In the genomic region with DNA sequence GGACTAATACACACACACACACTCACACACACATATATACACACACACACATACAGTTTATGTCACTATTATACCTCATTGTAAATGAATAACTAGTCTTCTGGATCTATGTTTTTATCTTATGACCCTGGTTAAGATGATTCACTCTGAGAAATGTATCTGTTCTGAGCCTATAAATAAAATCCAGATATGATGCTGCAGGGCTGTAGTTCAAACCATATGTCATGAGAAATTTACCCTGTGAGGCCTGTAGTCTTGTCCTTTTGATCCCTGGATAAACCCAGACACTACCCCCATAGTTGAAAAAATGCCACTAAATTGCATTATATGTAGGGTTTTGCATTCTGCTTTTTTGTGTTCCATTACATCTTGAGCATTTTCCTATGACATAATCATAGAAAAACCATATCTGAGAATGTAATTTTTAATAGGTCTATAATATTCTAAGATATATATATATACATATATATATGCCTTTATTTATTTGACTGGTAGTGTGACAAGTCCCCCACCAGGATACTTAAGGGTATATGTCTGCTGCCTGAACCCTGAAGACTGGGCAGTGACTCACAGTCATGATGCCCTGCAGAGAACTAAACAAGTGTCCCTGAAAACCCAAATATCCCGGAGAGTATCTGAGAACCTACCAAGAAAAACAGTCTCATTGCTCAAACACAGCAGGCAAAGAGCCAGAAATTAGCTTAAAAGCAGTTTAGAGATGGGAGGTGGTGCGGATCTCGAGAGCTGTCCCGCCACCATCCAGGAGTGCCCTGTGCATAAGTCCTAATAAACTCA, we compare ENCODE assay signal across 16 cellular contexts. TPM values are rescaled to one million over a fixed set of nuclear protein-coding genes. Genes with fewer than 3 reads are reported as not detected.
"Had no signal": no experiment of that assay in that cellular context is flagged by ENCODE, and none has a peak within 500 bp of the region (broad histone marks: within the 10 kb centered on the region; RNA-seq: fewer than 3 reads in every experiment).

No MANE protein-coding gene starts in this region.

- H3K9me3 ChIP-seq: ovary, testis, upper lobe of right lung had no signal

- H3K27me3 ChIP-seq: ovary, testis, upper lobe of right lung had no signal

- H3K27ac ChIP-seq: ovary, testis, upper lobe of right lung had no signal

- H3K4me3 ChIP-seq: ovary, testis, upper lobe of right lung had no signal

- FAIRE-seq: bronchial epithelial cell, colon, endothelial cell of umbilical vein, TTC549 had no signal

- H3K4me1 ChIP-seq: testis, upper lobe of right lung had no signal

- H3K27ac Mint-ChIP-seq: activated naive CD4-positive, alpha-beta T cell treated with anti-CD3 and anti-CD28 coated beads, Interleukin-2, amount 50 U/mL, for 24 hours; memory B cell; stimulated activated naive CD8-positive, alpha-beta T cell treated with anti-CD3 and anti-CD28 coated beads, Interleukin-15, amount 100 ng/mL, for 72 hours had no signal

- H3K4me3 Mint-ChIP-seq: activated naive CD4-positive, alpha-beta T cell treated with anti-CD3 and anti-CD28 coated beads, Interleukin-2, amount 50 U/mL, for 24 hours; memory B cell; neural crest cell; stimulated activated naive CD8-positive, alpha-beta T cell treated with anti-CD3 and anti-CD28 coated beads, Interleukin-15, amount 100 ng/mL, for 72 hours had no signal

- H3K36me3 Mint-ChIP-seq: activated naive CD4-positive, alpha-beta T cell treated with anti-CD3 and anti-CD28 coated beads, Interleukin-2, amount 50 U/mL, for 24 hours; memory B cell had no signal

- H3K36me3 ChIP-seq: ovary, upper lobe of right lung had no signal

- H3K9me3 Mint-ChIP-seq: activated naive CD4-positive, alpha-beta T cell treated with anti-CD3 and anti-CD28 coated beads, Interleukin-2, amount 50 U/mL, for 24 hours; neural crest cell had no signal

- DNase-seq: activated CD4-positive, alpha-beta T cell treated with anti-CD3 and anti-CD28 coated beads, Interleukin-2, amount 50 U/mL, for 4 hours; activated T-cell treated with anti-CD3 and anti-CD28 coated beads, Interleukin-2, amount 50 U/mL, for 1 hour; amygdala; ovary; stimulated activated CD4-positive, alpha-beta T cell treated with anti-CD3 and anti-CD28 coated beads, Interleukin-4, amount 100 ng/mL, for 4 hours; stimulated activated naive CD8-positive, alpha-beta T cell treated with anti-CD3 and anti-CD28 coated beads, Interleukin-15, amount 100 ng/mL, for 72 hours; T-helper 2 cell; testis; upper lobe of right lung had no signal

RNA-seq across cellular contexts. Expression of gene ALDOB, which starts 18.4 kb away (rescaled TPM):
- total RNA-seq: bronchial epithelial cell, endothelial cell of umbilical vein, neural crest cell, upper lobe of right lung had no signal
- polyA plus RNA-seq: endothelial cell of umbilical vein had no signal
